22 cellular contexts compared by ENCODE assay signal in genomic region chr4:54423066-54423465, GRCh38.
DNase-seq lines count a peak whose midpoint lies in the region; ATAC-seq, FAIRE-seq and TF ChIP-seq lines count a peak whose summit lies in the region.
"Had no signal": no experiment of that assay in that cellular context is flagged by ENCODE, and none has a peak within 500 bp of the region (broad histone marks: within the 10 kb centered on the region; RNA-seq: fewer than 3 reads in every experiment).

No MANE protein-coding gene starts in this region.

- H3K27ac Mint-ChIP-seq in activated T-helper 17 cell treated with anti-CD3 and anti-CD28 coated beads, Interleukin-2, amount 50 U/mL, for 72 hours: no peak overlapping the region
- H3K27ac Mint-ChIP-seq in neural progenitor cell: no peak overlapping the region
- no peak overlapping the region for H3K27ac Mint-ChIP-seq in CD8-positive, alpha-beta T cell
- H3K27ac Mint-ChIP-seq: activated CD4-positive, alpha-beta T cell treated with anti-CD3 and anti-CD28 coated beads, Interleukin-2, amount 10 ng/mL, durations not matched to agents 24 days and 14 days; CD4-positive, alpha-beta memory T cell; dendritic cell treated with granulocyte-macrophage colony-stimulating factor and Interleukin-4, amounts not matched to agents 40 ng/mL and 50 ng/mL, for 4 days had no signal

- no peaks in the 10 kb centered on the region for H3K4me1 ChIP-seq in neural progenitor cell
- no peaks in the 10 kb centered on the region for H3K4me1 ChIP-seq in CD8-positive, alpha-beta T cell (ENCODE audit: insufficient read depth, low read length)
- H3K4me1 ChIP-seq: gastroesophageal sphincter, parathyroid adenoma, right lobe of liver, vagina had no signal

- no peak overlapping the region for H3K9ac ChIP-seq in neural progenitor cell
- H3K9ac ChIP-seq: parathyroid adenoma had no signal

- peak; percentile 21 for DNase-seq in AG09309 (ENCODE audit: low read depth)
- peak; percentile 9 for DNase-seq in H54 (ENCODE audit: insufficient read length, low spot score)
- peak; percentile 4 for DNase-seq in iris pigment epithelial cell (ENCODE audit: low read depth)
- DNase-seq in neural progenitor cell (ENCODE audit: low spot score): no peak
- no peak for DNase-seq in SW 1271 (lab: John Stamatoyannopoulos, UW)
- no peak for DNase-seq in NAMALWA (ENCODE audit: low spot score)
- DNase-seq in CD8-positive, alpha-beta T cell: no peak
- DNase-seq: activated CD4-positive, alpha-beta T cell treated with anti-CD3 and anti-CD28 coated beads, Interleukin-2, amount 10 ng/mL, durations not matched to agents 24 days and 14 days; CD4-positive, alpha-beta memory T cell; DMS79; kidney glomerular epithelial cell; MM.1S; naive thymus-derived CD8-positive, alpha-beta T cell; NCI-H1436 treated with DMSO at 0.1 percent for 48 hours; right lobe of liver; SIG-M5 had no signal

- intact Hi-C loops in CD8-positive, alpha-beta T cell (cut with DNase I, micrococcal nuclease): no loop called here

- H2AFZ ChIP-seq in neural progenitor cell (replicated peaks): no peak overlapping the region
- H2AFZ ChIP-seq: parathyroid adenoma had no signal

- no peak overlapping the region for H3K4me3 Mint-ChIP-seq in activated T-helper 17 cell treated with anti-CD3 and anti-CD28 coated beads, Interleukin-2, amount 50 U/mL, for 72 hours
- H3K4me3 Mint-ChIP-seq in neural progenitor cell: no peak overlapping the region
- no peak overlapping the region for H3K4me3 Mint-ChIP-seq in CD8-positive, alpha-beta T cell
- H3K4me3 Mint-ChIP-seq: activated CD4-positive, alpha-beta T cell treated with anti-CD3 and anti-CD28 coated beads, Interleukin-2, amount 10 ng/mL, durations not matched to agents 24 days and 14 days; CD4-positive, alpha-beta memory T cell; dendritic cell treated with granulocyte-macrophage colony-stimulating factor and Interleukin-4, amounts not matched to agents 40 ng/mL and 50 ng/mL, for 4 days; naive thymus-derived CD8-positive, alpha-beta T cell had no signal

- H3K4me2 ChIP-seq in neural progenitor cell: no peak overlapping the region

- TF ChIP-seq CTCF in AG09309 (IDR thresholded peaks at IDR 0.05; ENCODE audit: control insufficient read depth, insufficient read depth, low read depth, low read length, missing control alignments): no peak
- TF ChIP-seq CTCF in neural progenitor cell (IDR thresholded peaks at IDR 0.05): no peak
- TF ChIP-seq CTCF in CD8-positive, alpha-beta T cell (IDR thresholded peaks at IDR 0.05): no peak

- no peaks in the 10 kb centered on the region for H3K27me3 ChIP-seq in neural progenitor cell
- H3K27me3 ChIP-seq in CD8-positive, alpha-beta T cell (ENCODE audit: insufficient read depth, low read length): no peaks in the 10 kb centered on the region
- H3K27me3 ChIP-seq: gastroesophageal sphincter, right lobe of liver, vagina had no signal

- no peaks in the 10 kb centered on the region for H3K79me2 ChIP-seq in neural progenitor cell (ENCODE audit: low read depth)
- H3K79me2 ChIP-seq: parathyroid adenoma had no signal

- H3K36me3 ChIP-seq in neural progenitor cell: no peaks in the 10 kb centered on the region
- H3K36me3 ChIP-seq in CD8-positive, alpha-beta T cell (ENCODE audit: insufficient read depth, low read length): no peaks in the 10 kb centered on the region
- H3K36me3 ChIP-seq: cardiac muscle cell, gastroesophageal sphincter, right lobe of liver, vagina had no signal

- H3K4me3 ChIP-seq in AG09309 (ENCODE audit: control insufficient read depth, low read depth, low read length): no peak overlapping the region
- no peak overlapping the region for H3K4me3 ChIP-seq in neural progenitor cell
- no peak overlapping the region for H3K4me3 ChIP-seq in CD8-positive, alpha-beta T cell (ENCODE audit: low read depth, low read length)
- H3K4me3 ChIP-seq: cardiac muscle cell, gastroesophageal sphincter, right lobe of liver, vagina had no signal

- ATAC-seq in activated T-helper 17 cell treated with anti-CD3 and anti-CD28 coated beads, Interleukin-2, amount 50 U/mL, for 72 hours (replicated peaks): peak; percentile 19
- ATAC-seq in CD8-positive, alpha-beta T cell: no peak
- ATAC-seq: gastroesophageal sphincter; naive thymus-derived CD8-positive, alpha-beta T cell had no signal

- TF ChIP-seq POLR2A in H54 (IDR thresholded peaks at IDR 0.05; ENCODE audit: low read depth, low read length): no peak

- H3K27me3 Mint-ChIP-seq in activated T-helper 17 cell treated with anti-CD3 and anti-CD28 coated beads, Interleukin-2, amount 50 U/mL, for 72 hours: peaks cover 19% of the 10 kb centered on the region
- peaks cover 2% of the 10 kb centered on the region for H3K27me3 Mint-ChIP-seq in neural progenitor cell (ENCODE audit: insufficient read depth, low read depth)
- H3K27me3 Mint-ChIP-seq in CD8-positive, alpha-beta T cell (ENCODE audit: low read depth): peaks cover 8% of the 10 kb centered on the region
- H3K27me3 Mint-ChIP-seq: dendritic cell treated with granulocyte-macrophage colony-stimulating factor and Interleukin-4, amounts not matched to agents 40 ng/mL and 50 ng/mL, for 4 days had no signal

- H3K27ac ChIP-seq in neural progenitor cell: no peak overlapping the region
- no peak overlapping the region for H3K27ac ChIP-seq in CD8-positive, alpha-beta T cell (ENCODE audit: low read depth, low read length)
- H3K27ac ChIP-seq: cardiac muscle cell, gastroesophageal sphincter, parathyroid adenoma, right lobe of liver, vagina had no signal

- FAIRE-seq in H54 (lab: Jason Lieb, UNC): no peak

- no peaks in the 10 kb centered on the region for H3K4me1 Mint-ChIP-seq in activated T-helper 17 cell treated with anti-CD3 and anti-CD28 coated beads, Interleukin-2, amount 50 U/mL, for 72 hours
- H3K4me1 Mint-ChIP-seq in neural progenitor cell: no peaks in the 10 kb centered on the region
- H3K4me1 Mint-ChIP-seq in CD8-positive, alpha-beta T cell (ENCODE audit: low read depth): no peaks in the 10 kb centered on the region
- H3K4me1 Mint-ChIP-seq: activated CD4-positive, alpha-beta T cell treated with anti-CD3 and anti-CD28 coated beads, Interleukin-2, amount 10 ng/mL, durations not matched to agents 24 days and 14 days; CD4-positive, alpha-beta memory T cell; naive thymus-derived CD8-positive, alpha-beta T cell had no signal

- POLR2A ChIA-PET in CD8-positive, alpha-beta T cell (lab: Charles Lee): no interaction called here

- no peaks in the 10 kb centered on the region for H3K9me3 ChIP-seq in neural progenitor cell (ENCODE audit: low read depth)
- H3K9me3 ChIP-seq in CD8-positive, alpha-beta T cell (ENCODE audit: low read length): no peaks in the 10 kb centered on the region
- H3K9me3 ChIP-seq: gastroesophageal sphincter, right lobe of liver, vagina had no signal

- H3K36me3 Mint-ChIP-seq in activated T-helper 17 cell treated with anti-CD3 and anti-CD28 coated beads, Interleukin-2, amount 50 U/mL, for 72 hours (ENCODE audit: low read depth): no peaks in the 10 kb centered on the region
- no peaks in the 10 kb centered on the region for H3K36me3 Mint-ChIP-seq in neural progenitor cell
- H3K36me3 Mint-ChIP-seq in CD8-positive, alpha-beta T cell: no peaks in the 10 kb centered on the region
- H3K36me3 Mint-ChIP-seq: CD4-positive, alpha-beta memory T cell had no signal

- no peaks in the 10 kb centered on the region for H4K20me1 ChIP-seq in neural progenitor cell (ENCODE audit: low read depth)

- H3K9me3 Mint-ChIP-seq in activated T-helper 17 cell treated with anti-CD3 and anti-CD28 coated beads, Interleukin-2, amount 50 U/mL, for 72 hours: no peaks in the 10 kb centered on the region
- peaks cover 2% of the 10 kb centered on the region for H3K9me3 Mint-ChIP-seq in neural progenitor cell
- no peaks in the 10 kb centered on the region for H3K9me3 Mint-ChIP-seq in CD8-positive, alpha-beta T cell

- no peaks in the 10 kb centered on the region for H3F3A ChIP-seq in neural progenitor cell (ENCODE audit: low read depth)

- CTCF ChIA-PET in CD8-positive, alpha-beta T cell (lab: Charles Lee): no interaction called here

Comparison
In these comparisons a context has a peak if more than half of its experiments do, and no peak if none do; other contexts are left out.
1. DNase-seq: peak in AG09309 (single experiment), H54 (single experiment) and iris pigment epithelial cell (single experiment); none in neural progenitor cell (single experiment), SW 1271 (0 of 2), NAMALWA (single experiment) and CD8-positive, alpha-beta T cell (0 of 7).